In the genomic region with DNA sequence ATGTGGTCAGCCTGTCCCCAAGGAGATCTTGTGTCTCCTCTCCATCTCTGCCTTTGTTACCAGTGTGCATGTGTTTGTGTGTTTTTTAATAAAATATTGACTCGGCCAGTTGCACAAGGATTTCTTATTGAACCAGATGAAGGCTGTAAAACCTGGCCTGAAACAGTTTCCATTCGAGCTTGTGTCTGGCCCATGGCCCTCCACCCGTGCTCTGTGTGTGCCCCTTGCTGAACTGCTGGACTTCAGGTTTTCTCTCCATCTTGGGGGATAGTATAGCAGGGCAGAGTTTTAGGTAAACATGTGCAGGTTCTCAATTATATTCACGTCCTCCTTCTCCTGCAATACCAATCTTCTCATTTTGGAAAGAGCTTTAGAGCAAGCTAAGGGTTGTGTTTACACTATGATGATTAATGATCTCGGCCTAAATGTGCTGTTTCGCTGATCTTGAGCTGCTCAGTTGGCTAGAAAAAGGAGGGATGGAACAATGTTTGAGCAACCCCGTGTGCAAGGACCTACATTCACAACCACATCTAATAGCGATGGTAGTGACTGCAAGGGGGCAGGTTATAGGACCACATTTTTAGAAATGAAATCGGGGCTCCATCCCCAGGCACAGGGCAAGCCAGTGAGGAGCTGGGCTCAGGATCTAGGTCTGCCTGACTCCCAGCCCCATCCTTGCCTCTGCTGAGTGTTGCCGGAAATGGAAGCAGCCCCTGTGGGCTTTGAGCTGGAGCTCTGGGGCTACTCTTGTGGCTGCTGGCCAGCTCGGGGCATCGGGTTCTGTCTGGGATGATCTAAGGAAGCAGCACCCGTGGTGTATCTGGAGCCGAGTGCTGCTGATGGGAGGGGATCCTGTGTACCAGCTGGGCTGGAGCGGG, we compare ENCODE assay signal across 13 cellular contexts. TPM values are rescaled to one million over a fixed set of nuclear protein-coding genes. Genes with fewer than 3 reads are reported as not detected.
DNase-seq lines count a peak whose midpoint lies in the region; ATAC-seq and TF ChIP-seq lines count a peak whose summit lies in the region.
"Had no signal": no experiment of that assay in that cellular context is flagged by ENCODE, and none has a peak within 500 bp of the region (broad histone marks: within the 10 kb centered on the region; RNA-seq: fewer than 3 reads in every experiment).

No MANE protein-coding gene starts in this region.

- H2AFZ ChIP-seq in GM23338 (no peak overlapping the region), mesenchymal stem cell (ENCODE audit: low read depth, low read length) (no peak overlapping the region)

- no peak overlapping the region for H3K4ac ChIP-seq in mesenchymal stem cell (ENCODE audit: low read depth in 1 of 2, low read length in 2 of 2)

- H3K36me3 Mint-ChIP-seq in CD4-positive, CD25-positive, alpha-beta regulatory T cell, result peaks cover 34% of the 10 kb centered on the region
- peaks cover 3% of the 10 kb centered on the region; the same call in 1 of the 3 replicates for H3K36me3 Mint-ChIP-seq in GM23338 (ENCODE audit: low read depth)
- H3K36me3 Mint-ChIP-seq in activated naive CD8-positive, alpha-beta T cell treated with anti-CD3 and anti-CD28 coated beads for 36 hours, result peaks cover 28% of the 10 kb centered on the region
- H3K36me3 Mint-ChIP-seq: brain had no signal

- H3K18ac ChIP-seq in mesenchymal stem cell (ENCODE audit: low read depth in 1 of 2, low read length in 2 of 2), result no peak overlapping the region

- peak overlapping the region; percentile 97 for H3K27ac ChIP-seq in CD4-positive, CD25-positive, alpha-beta regulatory T cell (ENCODE audit: insufficient read depth, low read length, poor library complexity, severe bottlenecking)
- H3K27ac ChIP-seq in GM23338 (ENCODE audit: low read depth) (no peak overlapping the region), mesenchymal stem cell (ENCODE audit: low read length, poor library complexity, severe bottlenecking) (no peak overlapping the region), prostate gland (no peak overlapping the region)
- H3K27ac ChIP-seq: tibial nerve had no signal

- 82% methylated on average over 14 of the region's 15 CpGs for WGBS in mesenchymal stem cell
- WGBS in prostate gland, result 63% methylated on average over 12 of the region's 15 CpGs

- peaks cover 36% of the 10 kb centered on the region for H3K36me3 ChIP-seq in CD4-positive, CD25-positive, alpha-beta regulatory T cell (ENCODE audit: control insufficient read depth, insufficient read depth, low read length)
- H3K36me3 ChIP-seq in GM23338 (ENCODE audit: insufficient read depth) (peaks cover 6% of the 10 kb centered on the region; the same call in 1 of the 2 replicates), mesenchymal stem cell (ENCODE audit: control insufficient read depth in 1 of 2, insufficient read depth in 2 of 2, low read depth in 1 of 2, low read length in 2 of 2) (peaks cover 26 to 40% of the 10 kb centered on the region in 2 experiments), prostate gland (no peaks in the 10 kb centered on the region)

- peak overlapping the region in 2 of 3 donors; percentile 93 to 97 for H3K27ac Mint-ChIP-seq in CD4-positive, CD25-positive, alpha-beta regulatory T cell
- peak overlapping the region; percentile 76; the same call in 1 of the 2 replicates for H3K27ac Mint-ChIP-seq in GM23338
- peak overlapping the region; percentile 19 for H3K27ac Mint-ChIP-seq in activated naive CD8-positive, alpha-beta T cell treated with anti-CD3 and anti-CD28 coated beads for 36 hours

- H3K4me3 ChIP-seq in CD4-positive, CD25-positive, alpha-beta regulatory T cell (ENCODE audit: low read depth, low read length), result no peak overlapping the region
- no peak overlapping the region for H3K4me3 ChIP-seq in GM23338
- H3K4me3 ChIP-seq in mesenchymal stem cell (ENCODE audit: insufficient read depth in 1 of 2, low read depth in 1 of 2, low read length in 2 of 2), result no peak overlapping the region
- no peak overlapping the region for H3K4me3 ChIP-seq in prostate gland
- H3K4me3 ChIP-seq: tibial nerve had no signal

- no peaks in the 10 kb centered on the region for H3K27me3 ChIP-seq in CD4-positive, CD25-positive, alpha-beta regulatory T cell (ENCODE audit: control insufficient read depth, insufficient read depth, low read length)
- no peaks in the 10 kb centered on the region for H3K27me3 ChIP-seq in GM23338 (ENCODE audit: insufficient read depth)
- H3K27me3 ChIP-seq in mesenchymal stem cell (ENCODE audit: control insufficient read depth in 1 of 2, insufficient read depth in 1 of 2, low read length in 2 of 2), result no peaks in the 10 kb centered on the region
- H3K27me3 ChIP-seq in prostate gland (replicated peaks; ENCODE audit: insufficient read depth), result no peaks in the 10 kb centered on the region
- H3K27me3 ChIP-seq: tibial nerve had no signal

- peaks cover 1% of the 10 kb centered on the region for H3K79me1 ChIP-seq in mesenchymal stem cell (replicated peaks; ENCODE audit: low read length, poor library complexity, severe bottlenecking)

- no peak for TF ChIP-seq POLR2A in prostate gland (IDR thresholded peaks at IDR 0.05)

- peaks cover 50% of the 10 kb centered on the region for H3K4me1 ChIP-seq in CD4-positive, CD25-positive, alpha-beta regulatory T cell (ENCODE audit: control insufficient read depth, insufficient read depth, low read length, poor library complexity, severe bottlenecking)
- H3K4me1 ChIP-seq in GM23338 (ENCODE audit: insufficient read depth), result peaks cover 11% of the 10 kb centered on the region
- H3K4me1 ChIP-seq in mesenchymal stem cell (ENCODE audit: control insufficient read depth, insufficient read depth, low read depth, low read length), result peaks cover 6% of the 10 kb centered on the region
- H3K4me1 ChIP-seq in prostate gland (replicated peaks), result no peaks in the 10 kb centered on the region

- no peaks in the 10 kb centered on the region for H3K9me2 ChIP-seq in GM23338 (ENCODE audit: insufficient read depth)

- no peak overlapping the region for H2BK5ac ChIP-seq in mesenchymal stem cell (ENCODE audit: low read depth, low read length, poor library complexity, severe bottlenecking)

- no peak for DNase-seq in CD4-positive, CD25-positive, alpha-beta regulatory T cell
- DNase-seq in GM23338 (ENCODE audit: low spot score) (no peak), mesenchymal stem cell (no peak), Right ventricle myocardium inferior (ENCODE audit: missing footprints) (no peak), RPMI8226 (no peak), cardiac septum (ENCODE audit: low spot score) (no peak), prostate gland (ENCODE audit: low spot score) (no peak)
- no peak for DNase-seq in activated naive CD8-positive, alpha-beta T cell treated with anti-CD3 and anti-CD28 coated beads for 36 hours
- DNase-seq: kidney glomerular epithelial cell, NCI-H446 treated with DMSO at 0.1 percent for 48 hours had no signal

- H3K23ac ChIP-seq in mesenchymal stem cell (ENCODE audit: low read length in 2 of 2), result peak overlapping the region in 1 of 2 experiments; percentile 16

- intact Hi-C loops in Right ventricle myocardium inferior (cut with DNase I), result loop anchor here (5.0 kb wide), 1 partner anchor 78 kb away; no protein-coding TSS in a partner anchor
- intact Hi-C loops in cardiac septum (cut with DNase I), result no loop called here
- intact Hi-C loops in prostate gland (cut with DNase I), result loop anchor here (5.0 kb wide), 2 partner anchors 48 to 158 kb away; no protein-coding TSS in a partner anchor

- H3K9me3 Mint-ChIP-seq in CD4-positive, CD25-positive, alpha-beta regulatory T cell, result peaks cover 0 to 1% (median 0%) of the 10 kb centered on the region in 7 donors
- no peaks in the 10 kb centered on the region for H3K9me3 Mint-ChIP-seq in GM23338
- H3K9me3 Mint-ChIP-seq in activated naive CD8-positive, alpha-beta T cell treated with anti-CD3 and anti-CD28 coated beads for 36 hours, result peaks cover 3% of the 10 kb centered on the region
- H3K9me3 Mint-ChIP-seq: brain had no signal

- peaks cover 3% of the 10 kb centered on the region; the same call in 1 of the 2 replicates for H3F3A ChIP-seq in GM23338 (replicated peaks; ENCODE audit: low read depth)

- no peaks in the 10 kb centered on the region for H3K9me3 ChIP-seq in CD4-positive, CD25-positive, alpha-beta regulatory T cell (ENCODE audit: control insufficient read depth in 2 of 2, low read length in 2 of 2)
- H3K9me3 ChIP-seq in mesenchymal stem cell (ENCODE audit: control insufficient read depth, low read length) (no peaks in the 10 kb centered on the region), prostate gland (no peaks in the 10 kb centered on the region)
- H3K9me3 ChIP-seq: tibial nerve had no signal

- no peak overlapping the region for H3K14ac ChIP-seq in mesenchymal stem cell (ENCODE audit: low read length in 2 of 2)

- H3K4me1 Mint-ChIP-seq in CD4-positive, CD25-positive, alpha-beta regulatory T cell, result peaks cover 23 to 68% (median 47%) of the 10 kb centered on the region in 4 donors
- H3K4me1 Mint-ChIP-seq in GM23338, result peaks cover 29% of the 10 kb centered on the region
- H3K4me1 Mint-ChIP-seq in activated naive CD8-positive, alpha-beta T cell treated with anti-CD3 and anti-CD28 coated beads for 36 hours, result peaks cover 43% of the 10 kb centered on the region

- no peak overlapping the region for H4K8ac ChIP-seq in mesenchymal stem cell (ENCODE audit: low read length)

- peak overlapping the region; percentile 3 for H4K91ac ChIP-seq in mesenchymal stem cell (ENCODE audit: low read length)

- no peak overlapping the region for H3K9ac ChIP-seq in mesenchymal stem cell (ENCODE audit: low read length)

- H2BK120ac ChIP-seq in mesenchymal stem cell (ENCODE audit: low read depth, low read length), result no peak overlapping the region

- no peak overlapping the region for H2BK12ac ChIP-seq in mesenchymal stem cell (ENCODE audit: low read length in 2 of 2)

- no peak for ATAC-seq in CD4-positive, CD25-positive, alpha-beta regulatory T cell (ENCODE audit: low read depth in 2 of 2)
- ATAC-seq in GM23338 (no peak), Right ventricle myocardium inferior (no peak)
- ATAC-seq: Panc1 had no signal

- H3K4me2 ChIP-seq in GM23338 (no peak overlapping the region), mesenchymal stem cell (ENCODE audit: low read length, poor library complexity, severe bottlenecking) (no peak overlapping the region)

- peak overlapping the region; percentile 4 to 83 (median 14) for H3K4me3 Mint-ChIP-seq in CD4-positive, CD25-positive, alpha-beta regulatory T cell
- no peak overlapping the region for H3K4me3 Mint-ChIP-seq in GM23338
- H3K4me3 Mint-ChIP-seq in activated naive CD8-positive, alpha-beta T cell treated with anti-CD3 and anti-CD28 coated beads for 36 hours, result no peak overlapping the region
- H3K4me3 Mint-ChIP-seq: brain had no signal

- H4K20me1 ChIP-seq in GM23338 (replicated peaks; ENCODE audit: insufficient read depth), result no peaks in the 10 kb centered on the region

- H2AK5ac ChIP-seq in mesenchymal stem cell (ENCODE audit: low read length, severe bottlenecking), result no peak overlapping the region

- TF ChIP-seq CTCF in GM23338 (conservative IDR thresholded peaks at IDR 0.05; ENCODE audit: low read depth in 2 of 2) (no peak), prostate gland (IDR thresholded peaks at IDR 0.05) (no peak)

- H3K79me2 ChIP-seq in GM23338 (replicated peaks; ENCODE audit: insufficient read depth), result no peaks in the 10 kb centered on the region

- H2BK15ac ChIP-seq in mesenchymal stem cell (ENCODE audit: low read depth, poor library complexity, severe bottlenecking), result peak overlapping the region; percentile 73

- no peaks in the 10 kb centered on the region for H3K27me3 Mint-ChIP-seq in CD4-positive, CD25-positive, alpha-beta regulatory T cell
- H3K27me3 Mint-ChIP-seq in GM23338 (ENCODE audit: insufficient read depth, low read depth, poor library complexity), result peaks cover 3% of the 10 kb centered on the region
- no peaks in the 10 kb centered on the region for H3K27me3 Mint-ChIP-seq in activated naive CD8-positive, alpha-beta T cell treated with anti-CD3 and anti-CD28 coated beads for 36 hours

RNA-seq across cellular contexts. Expression of a gene that starts 47.7 kb away (rescaled TPM):
- 46.1 TPM for total RNA-seq in CD4-positive, CD25-positive, alpha-beta regulatory T cell
- polyA plus RNA-seq in CD4-positive, CD25-positive, alpha-beta regulatory T cell, result 100 to 1,000 TPM in 1 of 4 donors, 10 to 100 TPM in 3; 65.5 to 102 (median 80.3) TPM
- 78.0 and 123 TPM in 2 replicates for total RNA-seq in GM23338 (2014; rRNA removed; shearing (Covaris generic))
- 34.9 and 42.3 TPM in 2 replicates for polyA plus RNA-seq in GM23338 (2016; fragmentation: Nextera tagmentation; extraction: Ambion mirVana)
- total RNA-seq in activated naive CD8-positive, alpha-beta T cell treated with anti-CD3 and anti-CD28 coated beads for 36 hours, result 10 to 100 TPM; 51.5 to 52.7 TPM
- polyA plus RNA-seq in mesenchymal stem cell (2013, experiment 1 of 2), result 80.4 TPM
- polyA plus RNA-seq in mesenchymal stem cell (2013, experiment 2 of 2), result 85.5 TPM
- 11.3 TPM for total RNA-seq in Right ventricle myocardium inferior
- total RNA-seq in cardiac septum, result 15.4 TPM
- 100 to 1,000 TPM in 1 of 2 donors, 10 to 100 TPM in 1; 79.8 to 237 TPM for total RNA-seq in prostate gland

Comparison
In these comparisons a context has a peak if more than half of its experiments do, and no peak if none do; other contexts are left out.
1. H3K27ac Mint-ChIP-seq: peak in every context shown above with its lines; median percentile 95 in CD4-positive, CD25-positive, alpha-beta regulatory T cell; 76 in GM23338; 19 in activated naive CD8-positive, alpha-beta T cell treated with anti-CD3 and anti-CD28 coated beads for 36 hours.
2. H3K4me3 Mint-ChIP-seq: peak in CD4-positive, CD25-positive, alpha-beta regulatory T cell (4 of 4); none in GM23338 (single experiment) and activated naive CD8-positive, alpha-beta T cell treated with anti-CD3 and anti-CD28 coated beads for 36 hours (single experiment).